18 cellular contexts compared by ENCODE assay signal in the genomic region with DNA sequence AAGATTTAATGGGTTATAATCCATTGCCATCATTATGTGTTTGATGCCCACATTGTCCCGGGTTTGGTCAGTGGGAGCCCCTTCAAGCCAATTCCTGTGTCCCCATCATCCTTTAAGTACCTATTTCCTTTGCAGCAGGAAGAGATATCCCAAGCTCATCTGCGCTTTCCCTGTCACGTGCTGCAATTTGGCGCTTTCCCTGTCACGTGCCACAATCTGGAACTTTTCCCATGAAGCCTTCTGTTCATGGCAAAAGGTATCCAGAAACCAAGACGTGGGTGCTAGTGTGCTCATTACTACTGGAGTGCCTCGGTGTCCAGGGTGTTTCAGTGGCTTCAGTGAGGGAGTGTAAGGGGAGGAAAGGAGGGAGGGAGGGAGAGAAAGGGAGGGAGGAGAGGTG.
"Had no signal": no experiment of that assay in that cellular context is flagged by ENCODE, and none has a peak within 500 bp of the region (broad histone marks: within the 10 kb centered on the region; RNA-seq: fewer than 3 reads in every experiment).

No MANE protein-coding gene starts in this region.

- DNase-seq: colonic mucosa; dermis blood vessel endothelial cell; effector memory CD8-positive, alpha-beta T cell; kidney; left lung; mesenchymal stem cell; midbrain; naive thymus-derived CD4-positive, alpha-beta T cell; spleen; stimulated activated CD4-positive, alpha-beta T cell treated with anti-CD3 and anti-CD28 coated beads, Interleukin-4, amount 100 ng/mL, for 4 hours; stimulated activated naive CD8-positive, alpha-beta T cell treated with anti-CD3 and anti-CD28 coated beads, Interleukin-15, Interleukin-2, amounts not matched to agents 100 U/mL and 50 U/mL, for 24 hours; substantia nigra; testis; tibial artery; upper lobe of left lung had no signal

- H3K36me3 Mint-ChIP-seq: neural progenitor cell had no signal

- ATAC-seq: effector memory CD8-positive, alpha-beta T cell; left lung; naive thymus-derived CD4-positive, alpha-beta T cell; stimulated activated memory B cell treated with anti-CD40 and anti-IgM and Interleukin-4, amounts not matched to agents 10 μg/mL and 1 μg/mL and 100 μg/mL, for 72 hours; stimulated activated naive CD8-positive, alpha-beta T cell treated with anti-CD3 and anti-CD28 coated beads, Interleukin-15, Interleukin-2, amounts not matched to agents 100 U/mL and 50 U/mL, for 24 hours had no signal

- H3K27ac Mint-ChIP-seq: effector memory CD8-positive, alpha-beta T cell; neural progenitor cell; stimulated activated memory B cell treated with anti-CD40 and anti-IgM and Interleukin-4, amounts not matched to agents 10 μg/mL and 1 μg/mL and 100 μg/mL, for 72 hours had no signal

- H3K4me1 Mint-ChIP-seq: stimulated activated memory B cell treated with anti-CD40 and anti-IgM and Interleukin-4, amounts not matched to agents 10 μg/mL and 1 μg/mL and 100 μg/mL, for 72 hours had no signal

- H3K9me3 Mint-ChIP-seq: effector memory CD8-positive, alpha-beta T cell; stimulated activated memory B cell treated with anti-CD40 and anti-IgM and Interleukin-4, amounts not matched to agents 10 μg/mL and 1 μg/mL and 100 μg/mL, for 72 hours had no signal

- H3K27me3 Mint-ChIP-seq: effector memory CD8-positive, alpha-beta T cell; stimulated activated memory B cell treated with anti-CD40 and anti-IgM and Interleukin-4, amounts not matched to agents 10 μg/mL and 1 μg/mL and 100 μg/mL, for 72 hours had no signal

- H3K4me3 Mint-ChIP-seq: effector memory CD8-positive, alpha-beta T cell; naive thymus-derived CD4-positive, alpha-beta T cell; nephron; neural progenitor cell; stimulated activated memory B cell treated with anti-CD40 and anti-IgM and Interleukin-4, amounts not matched to agents 10 μg/mL and 1 μg/mL and 100 μg/mL, for 72 hours had no signal
